Comparison of ENCODE assay signal across 17 cellular contexts in the genomic region with DNA sequence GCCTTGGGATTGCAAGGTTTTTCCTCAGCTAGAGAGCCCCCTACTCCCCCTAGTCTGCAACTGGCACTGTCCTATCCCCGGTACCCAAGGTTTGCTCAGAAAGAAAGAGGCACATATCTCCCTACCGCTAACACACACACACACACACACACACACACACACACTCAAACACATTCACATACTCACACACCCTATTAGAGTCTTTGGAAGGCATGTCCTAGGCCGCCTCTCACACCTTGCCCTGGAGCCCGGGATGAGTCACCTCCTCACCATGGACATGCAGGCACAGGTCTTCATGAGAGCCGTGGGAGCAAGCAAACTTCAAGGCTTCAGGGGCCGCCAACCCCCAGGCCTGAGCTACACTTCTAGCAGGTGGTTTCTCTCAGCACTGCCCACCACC. TPM values are rescaled to one million over a fixed set of nuclear protein-coding genes. Genes with fewer than 3 reads are reported as not detected.
A peak's percentile ranks its signal among the peaks of the same experiment; 100 is the strongest.
DNase-seq lines count a peak whose midpoint lies in the region; ATAC-seq, FAIRE-seq and TF ChIP-seq lines count a peak whose summit lies in the region.
"Had no signal": no experiment of that assay in that cellular context is flagged by ENCODE, and none has a peak within 500 bp of the region (broad histone marks: within the 10 kb centered on the region; RNA-seq: fewer than 3 reads in every experiment).

No MANE protein-coding gene starts in this region.

- DNase-seq in GM12891 (ENCODE audit: insufficient read length, low spot score) (no peak), PC-3 (peak; percentile 52), epithelial cell of prostate (ENCODE audit: low read depth, low spot score) (peak; percentile 93), neuronal stem cell (ENCODE audit: low spot score) (no peak), thyroid gland (no peak), DMS79 (lab: John Stamatoyannopoulos, UW) (no peak), MV-4-11 (lab: John Stamatoyannopoulos, UW) (no peak)
- DNase-seq: 8988T; NCI-H1048; NCI-H146; NCI-H69; NK-92 treated with Interleukin-12 subunit alpha and Interleukin-12 subunit beta, amount 100 ng/mL, for 24 hours; Right ventricle myocardium superior; SK-N-SH had no signal

- H3K36me3 ChIP-seq in PC-3 (ENCODE audit: low read depth, low read length): no peaks in the 10 kb centered on the region
- H3K36me3 ChIP-seq in neuronal stem cell (replicated peaks in 1 of 2; ENCODE audit: control insufficient read depth in 2 of 2, insufficient read depth in 2 of 2, low read length in 2 of 2): no peaks in the 10 kb centered on the region
- H3K36me3 ChIP-seq in thyroid gland: no peaks in the 10 kb centered on the region
- H3K36me3 ChIP-seq: BLaER1 had no signal

- H3K27ac ChIP-seq in PC-3 (ENCODE audit: low read length) (no peak overlapping the region), epithelial cell of prostate (no peak overlapping the region), neuronal stem cell (replicated peaks; ENCODE audit: low read length) (no peak overlapping the region), thyroid gland (no peak overlapping the region)
- H3K27ac ChIP-seq: BLaER1 had no signal

- no peak overlapping the region for H2BK15ac ChIP-seq in neuronal stem cell (ENCODE audit: low read length)

- POLR2A ChIA-PET in PC-3 (lab: Charles Lee; ENCODE audit: unreplicated experiment): no interaction called here

- no peaks in the 10 kb centered on the region for H3F3A ChIP-seq in PC-3 (ENCODE audit: low read length, unreplicated experiment)

- CTCF ChIA-PET in PC-3 (lab: Charles Lee): no interaction called here

- no peaks in the 10 kb centered on the region for H3K79me2 ChIP-seq in PC-3 (ENCODE audit: low read length)

- FAIRE-seq in GM12891 (lab: Jason Lieb, UNC): peak; percentile 9
- FAIRE-seq: H1 had no signal

- H3K18ac ChIP-seq in neuronal stem cell (ENCODE audit: low read length): no peak overlapping the region

- H3K27me3 ChIP-seq in PC-3 (ENCODE audit: low read length): no peaks in the 10 kb centered on the region
- H3K27me3 ChIP-seq in neuronal stem cell (ENCODE audit: control insufficient read depth in 3 of 3, insufficient read depth in 3 of 3, low read depth in 1 of 3, low read length in 3 of 3): peaks cover 0 to 7% (median 0%) of the 10 kb centered on the region in 3 experiments
- no peaks in the 10 kb centered on the region for H3K27me3 ChIP-seq in thyroid gland

- intact Hi-C loops in PC-3 (cut with micrococcal nuclease) (no loop called here), thyroid gland (cut with DNase I) (no loop called here)

- WGBS in neuronal stem cell (ENCODE audit: extremely low coverage in 2 of 2, insufficient read length in 2 of 2, insufficient replicate concordance in 1 of 2), 2 donors: no CpG with 5 or more reads among the region's 6 CpGs
- 94 to 96% methylated on average over 2 to 3 of the region's 6 CpGs for WGBS in thyroid gland, 2 donors

- H4K20me1 ChIP-seq in PC-3 (ENCODE audit: low read length): no peaks in the 10 kb centered on the region
- H4K20me1 ChIP-seq: BLaER1 had no signal

- no peaks in the 10 kb centered on the region for H3K9me3 ChIP-seq in PC-3 (ENCODE audit: low read length)
- no peaks in the 10 kb centered on the region for H3K9me3 ChIP-seq in neuronal stem cell (replicated peaks in 1 of 2; ENCODE audit: control insufficient read depth in 2 of 2, insufficient read depth in 1 of 2, low read depth in 1 of 2, low read length in 2 of 2)
- no peaks in the 10 kb centered on the region for H3K9me3 ChIP-seq in thyroid gland
- H3K9me3 ChIP-seq: BLaER1, SK-N-SH had no signal

- H4K8ac ChIP-seq in neuronal stem cell (ENCODE audit: low read depth, low read length): no peak overlapping the region

- no peak overlapping the region for H2BK5ac ChIP-seq in neuronal stem cell (ENCODE audit: low read length)

- H2AFZ ChIP-seq in PC-3 (ENCODE audit: low read length) (no peak overlapping the region), neuronal stem cell (ENCODE audit: low read length) (no peak overlapping the region)

- ATAC-seq in PC-3 (0 out of 2 replicates have a peak, but pooled peaks have one; percentile 37), HG03280 (IDR thresholded peaks at IDR 0.05; ENCODE audit: unreplicated experiment) (no peak)

- H3K4ac ChIP-seq in neuronal stem cell (ENCODE audit: low read length): no peak overlapping the region

- H2AK5ac ChIP-seq in neuronal stem cell (ENCODE audit: low read depth, low read length): no peak overlapping the region

- no peak overlapping the region for H2BK120ac ChIP-seq in neuronal stem cell (ENCODE audit: low read depth, low read length)

- no peaks in the 10 kb centered on the region for H3K9me2 ChIP-seq in PC-3 (replicated peaks; ENCODE audit: low read length)
- H3K9me2 ChIP-seq: SK-N-SH had no signal

- H3K4me2 ChIP-seq in PC-3 (ENCODE audit: low read length) (no peak overlapping the region), neuronal stem cell (ENCODE audit: insufficient read depth, low read length, poor library complexity, severe bottlenecking) (no peak overlapping the region)
- H3K4me2 ChIP-seq: BLaER1, SK-N-SH had no signal

- H3K4me3 ChIP-seq in PC-3 (ENCODE audit: low read length) (no peak overlapping the region), neuronal stem cell (ENCODE audit: low read length in 2 of 2) (no peak overlapping the region), thyroid gland (replicated peaks in 1 of 3) (no peak overlapping the region)
- H3K4me3 ChIP-seq: BLaER1 had no signal

- TF ChIP-seq POLR2A in GM12891 (IDR thresholded peaks at IDR 0.05; ENCODE audit: low read depth, low read length) (no peak), thyroid gland (IDR thresholded peaks at IDR 0.05) (no peak)

- H3K23ac ChIP-seq in neuronal stem cell (ENCODE audit: low read depth, low read length, poor library complexity): no peak overlapping the region

- H4K91ac ChIP-seq in neuronal stem cell (ENCODE audit: low read depth, low read length, poor library complexity): no peak overlapping the region

- no peaks in the 10 kb centered on the region for H3K79me1 ChIP-seq in neuronal stem cell (ENCODE audit: low read depth, low read length)

- no peak overlapping the region for H3K9ac ChIP-seq in PC-3 (ENCODE audit: low read length)
- H3K9ac ChIP-seq in neuronal stem cell (ENCODE audit: low read depth, low read length, poor library complexity): no peak overlapping the region
- H3K9ac ChIP-seq: BLaER1, SK-N-SH had no signal

- no peak for TF ChIP-seq CTCF in PC-3 (conservative IDR thresholded peaks at IDR 0.05; ENCODE audit: low read depth, low read length)
- TF ChIP-seq CTCF in thyroid gland (IDR thresholded peaks at IDR 0.05): no peak

- H3K4me1 ChIP-seq in PC-3 (ENCODE audit: insufficient read depth, low read length) (no peaks in the 10 kb centered on the region; the same call in 1 of the 2 replicates), neuronal stem cell (ENCODE audit: control insufficient read depth in 2 of 2, insufficient read depth in 1 of 2, low read depth in 1 of 2, low read length in 2 of 2) (peaks cover 1 to 5% of the 10 kb centered on the region in 2 donors), thyroid gland (peaks cover 0 to 5% of the 10 kb centered on the region in 2 donors)

- no TSS peak for BruUV-seq in PC-3 (replicated peaks; lab: Mats Ljungman, UMichigan)

- no peak overlapping the region for H3K14ac ChIP-seq in neuronal stem cell (ENCODE audit: low read length)

- peak overlapping the region; percentile 58 for H2BK12ac ChIP-seq in neuronal stem cell (ENCODE audit: low read length)

TF ChIP-seq in GM12891, 5 proteins besides CTCF, POLR2A, EP300 and RAD21:
- no peak for TF ChIP-seq POU2F2 (IDR thresholded peaks at IDR 0.05; ENCODE audit: low read depth, low read length)
- no peak for TF ChIP-seq PAX5 (IDR thresholded peaks at IDR 0.05; ENCODE audit: insufficient read depth, low read length, severe bottlenecking)
- TF ChIP-seq TAF1 (IDR thresholded peaks at IDR 0.05; ENCODE audit: low read depth, low read length): no peak
- TF ChIP-seq POLR2AphosphoS5 (IDR thresholded peaks at IDR 0.05; ENCODE audit: low read depth, low read length): no peak
- no peak for TF ChIP-seq SPI1 (IDR thresholded peaks at IDR 0.05; ENCODE audit: low read depth, low read length)

RNA-seq across cellular contexts. Expression of a gene that starts 49.2 kb away (rescaled TPM):
- 8.7 TPM for polyA plus RNA-seq in GM12891 (2012; ENCODE audit: low read depth, missing spikeins)
- total RNA-seq in PC-3 (2014; rRNA removed) (32.0 and 37.6 TPM in 2 replicates), thyroid gland (10 to 100 TPM; 29.7 to 60.0 (median 50.1) TPM)
- polyA plus RNA-seq in neuronal stem cell (2013, experiment 1 of 2): 68.9 TPM
- 73.4 TPM for polyA plus RNA-seq in neuronal stem cell (2013, experiment 2 of 2)

Comparison
In these comparisons a context has a peak if more than half of its experiments do, and no peak if none do; other contexts are left out.
1. DNase-seq: peak in PC-3 (single experiment) and epithelial cell of prostate (single experiment); none in GM12891 (single experiment), neuronal stem cell (single experiment), thyroid gland (0 of 2), DMS79 (single experiment) and MV-4-11 (single experiment).